38 cellular contexts compared by ENCODE assay signal in the genomic region with DNA sequence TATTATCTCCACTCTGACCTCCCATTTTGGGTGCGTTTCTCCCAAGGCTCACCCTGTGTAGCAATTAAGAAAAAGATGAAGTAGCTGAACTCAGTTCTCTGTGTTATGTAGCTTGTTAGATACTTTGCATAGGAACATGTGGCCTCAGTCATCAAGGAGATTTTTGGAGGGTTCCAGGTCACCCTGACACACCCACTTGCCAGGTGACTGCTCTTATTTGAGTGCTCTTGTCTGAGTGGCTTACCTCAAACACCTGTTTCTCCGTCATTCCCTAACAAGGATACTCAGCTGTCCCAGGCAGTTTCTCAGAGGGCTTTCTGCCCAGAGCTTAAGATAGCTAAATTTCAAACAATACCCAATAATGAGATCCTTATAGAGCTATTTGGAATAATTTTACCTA.
"Had no signal": no experiment of that assay in that cellular context is flagged by ENCODE, and none has a peak within 500 bp of the region (broad histone marks: within the 10 kb centered on the region; RNA-seq: fewer than 3 reads in every experiment).

No MANE protein-coding gene starts in this region.

- H3K36me3 ChIP-seq: adrenal gland, ascending aorta, brain microvascular endothelial cell, breast epithelium, cardiac muscle cell had no signal

- H3K9me3 Mint-ChIP-seq: activated naive CD4-positive, alpha-beta T cell treated with anti-CD3 and anti-CD28 coated beads, Interleukin-2, amount 50 U/mL, for 24 hours had no signal

- ATAC-seq: activated naive CD4-positive, alpha-beta T cell treated with anti-CD3 and anti-CD28 coated beads, Interleukin-2, amount 50 U/mL, for 72 hours; activated naive CD8-positive, alpha-beta T cell treated with anti-CD3 and anti-CD28 coated beads, Interleukin-2, amount 50 U/mL, for 24 hours; activated T-cell treated with anti-CD3 and anti-CD28 coated beads, Interleukin-2, amount 50 U/mL, for 4 hours; activated T-cell treated with anti-CD3 and anti-CD28 coated beads, Interleukin-2, amount 50 U/mL, for 72 hours; activated T-helper 17 cell treated with anti-CD3 and anti-CD28 coated beads, Interleukin-2, amount 50 U/mL, for 72 hours; body of pancreas had no signal

- H3K27me3 Mint-ChIP-seq: activated naive CD4-positive, alpha-beta T cell treated with anti-CD3 and anti-CD28 coated beads, Interleukin-2, amount 10 ng/mL, durations not matched to agents 7 days and 5 days; activated naive CD4-positive, alpha-beta T cell treated with anti-CD3 and anti-CD28 coated beads, Interleukin-2, amount 50 U/mL, for 24 hours; activated naive CD8-positive, alpha-beta T cell; activated naive CD8-positive, alpha-beta T cell treated with anti-CD3 and anti-CD28 coated beads for 36 hours; activated naive CD8-positive, alpha-beta T cell treated with anti-CD3 and anti-CD28 coated beads, Interleukin-2, amount 10 ng/mL, durations not matched to agents 7 days and 5 days; activated naive CD8-positive, alpha-beta T cell treated with anti-CD3 and anti-CD28 coated beads, Interleukin-2, amount 50 U/mL, for 24 hours; activated T-cell treated with anti-CD3 and anti-CD28 coated beads, Interleukin-2, amount 50 U/mL, for 24 hours; activated T-helper 17 cell treated with anti-CD3 and anti-CD28 coated beads, Interleukin-2, amount 50 U/mL, for 72 hours; central memory CD8-positive, alpha-beta T cell had no signal

- H3K36me3 Mint-ChIP-seq: activated naive CD4-positive, alpha-beta T cell treated with anti-CD3 and anti-CD28 coated beads, Interleukin-2, amount 10 ng/mL, durations not matched to agents 7 days and 5 days; activated naive CD4-positive, alpha-beta T cell treated with anti-CD3 and anti-CD28 coated beads, Interleukin-2, amount 50 U/mL, for 24 hours; activated naive CD4-positive, alpha-beta T cell treated with anti-CD3 and anti-CD28 coated beads, Interleukin-2, amount 50 U/mL, for 72 hours; activated naive CD8-positive, alpha-beta T cell; activated naive CD8-positive, alpha-beta T cell treated with anti-CD3 and anti-CD28 coated beads for 36 hours; activated naive CD8-positive, alpha-beta T cell treated with anti-CD3 and anti-CD28 coated beads, Interleukin-2, amount 10 ng/mL, durations not matched to agents 7 days and 5 days; brain had no signal

- H3K4me1 Mint-ChIP-seq: activated naive CD4-positive, alpha-beta T cell treated with anti-CD3 and anti-CD28 coated beads, Interleukin-2, amount 10 ng/mL, durations not matched to agents 7 days and 5 days; activated naive CD4-positive, alpha-beta T cell treated with anti-CD3 and anti-CD28 coated beads, Interleukin-2, amount 50 U/mL, for 24 hours; activated naive CD8-positive, alpha-beta T cell treated with anti-CD3 and anti-CD28 coated beads for 36 hours; activated naive CD8-positive, alpha-beta T cell treated with anti-CD3 and anti-CD28 coated beads, Interleukin-2, amount 10 ng/mL, durations not matched to agents 7 days and 5 days; activated naive CD8-positive, alpha-beta T cell treated with anti-CD3 and anti-CD28 coated beads, Interleukin-2, amount 50 U/mL, for 24 hours; activated T-helper 17 cell treated with anti-CD3 and anti-CD28 coated beads, Interleukin-2, amount 50 U/mL, for 72 hours; brain; central memory CD8-positive, alpha-beta T cell had no signal

- H3K27ac ChIP-seq: adrenal gland, ascending aorta, body of pancreas, brain microvascular endothelial cell, breast epithelium, cardiac muscle cell had no signal

- H3K4me3 ChIP-seq: adrenal gland, ascending aorta, body of pancreas, breast epithelium, cardiac muscle cell had no signal

- H3K4me1 ChIP-seq: adrenal gland, ascending aorta, body of pancreas, breast epithelium had no signal

- DNase-seq: activated effector memory CD4-positive, alpha-beta T cell treated with anti-CD3 and anti-CD28 coated beads, Interleukin-2, amount 50 U/mL, for 16 hours; activated effector memory CD4-positive, alpha-beta T cell treated with Interleukin-2 at 50 U/mL for 16 hours; activated gamma-delta T cell; activated gamma-delta T cell treated with Interleukin-2 at 50 U/mL for 16 hours; activated naive CD4-positive, alpha-beta T cell; activated naive CD4-positive, alpha-beta T cell treated with anti-CD3 and anti-CD28 coated beads for 36 hours; activated naive CD4-positive, alpha-beta T cell treated with anti-CD3 and anti-CD28 coated beads, Interleukin-2, amount 10 ng/mL, durations not matched to agents 7 days and 5 days; activated naive CD4-positive, alpha-beta T cell treated with anti-CD3 and anti-CD28 coated beads, Interleukin-2, amount 50 U/mL, for 16 hours; activated naive CD4-positive, alpha-beta T cell treated with Interleukin-2 at 50 U/mL for 16 hours; activated naive CD8-positive, alpha-beta T cell treated with anti-CD3 and anti-CD28 coated beads for 36 hours; activated naive CD8-positive, alpha-beta T cell treated with anti-CD3 and anti-CD28 coated beads, Interleukin-2, amount 10 ng/mL, durations not matched to agents 7 days and 5 days; activated naive CD8-positive, alpha-beta T cell treated with anti-CD3 and anti-CD28 coated beads, Interleukin-2, amount 50 U/mL, for 24 hours; activated T-cell treated with anti-CD3 and anti-CD28 coated beads, Interleukin-2, amount 50 U/mL, for 1 hour; activated T-cell treated with anti-CD3 and anti-CD28 coated beads, Interleukin-2, amount 50 U/mL, for 24 hours; activated T-cell treated with anti-CD3 and anti-CD28 coated beads, Interleukin-2, amount 50 U/mL, for 4 hours; activated T-cell treated with anti-CD3 and anti-CD28 coated beads, Interleukin-2, amount 50 U/mL, for 48 hours; activated T-cell treated with anti-CD3 and anti-CD28 coated beads, Interleukin-2, amount 50 U/mL, for 72 hours; adrenal gland; amniotic stem cell; amygdala; anterior cingulate cortex; aorta; body of pancreas; brain microvascular endothelial cell; caudate nucleus; central memory CD4-positive, alpha-beta T cell; cerebellar nuclear complex had no signal

- H3K27me3 ChIP-seq: adrenal gland, ascending aorta, body of pancreas, brain microvascular endothelial cell, breast epithelium, cardiac muscle cell had no signal

- H3K27ac Mint-ChIP-seq: activated naive CD4-positive, alpha-beta T cell treated with anti-CD3 and anti-CD28 coated beads for 36 hours; activated naive CD4-positive, alpha-beta T cell treated with anti-CD3 and anti-CD28 coated beads, Interleukin-2, amount 10 ng/mL, durations not matched to agents 7 days and 5 days; activated naive CD4-positive, alpha-beta T cell treated with anti-CD3 and anti-CD28 coated beads, Interleukin-2, amount 50 U/mL, for 24 hours; activated naive CD4-positive, alpha-beta T cell treated with anti-CD3 and anti-CD28 coated beads, Interleukin-2, amount 50 U/mL, for 72 hours; activated naive CD8-positive, alpha-beta T cell; activated naive CD8-positive, alpha-beta T cell treated with anti-CD3 and anti-CD28 coated beads for 36 hours; activated naive CD8-positive, alpha-beta T cell treated with anti-CD3 and anti-CD28 coated beads, Interleukin-2, amount 10 ng/mL, durations not matched to agents 7 days and 5 days; activated naive CD8-positive, alpha-beta T cell treated with anti-CD3 and anti-CD28 coated beads, Interleukin-2, amount 50 U/mL, for 24 hours; activated T-cell treated with anti-CD3 and anti-CD28 coated beads, Interleukin-2, amount 50 U/mL, for 24 hours; activated T-cell treated with anti-CD3 and anti-CD28 coated beads, Interleukin-2, amount 50 U/mL, for 72 hours; activated T-helper 1 cell treated with anti-CD3 and anti-CD28 coated beads, Interleukin-12 subunit alpha, Interleukin-12 subunit beta, Interleukin-2, Interleukin-4 antibody, amounts not matched to agents 30 ng/mL and 10 ng/mL and 1 ng/mL, durations not matched to agents 14 hours and 24 hours and 36 hours; activated T-helper 17 cell treated with anti-CD3 and anti-CD28 coated beads, Interleukin-2, amount 50 U/mL, for 72 hours; activated T-helper 2 cell treated with anti-CD3 and anti-CD28 coated beads, Interferon-gamma antibody, Interleukin-2, Interleukin-4, amounts not matched to agents 10 μg/mL and 5 μg/mL and 100 μg/mL, durations not matched to agents 14 hours and 24 hours and 36 hours; brain had no signal

- H3K9me3 ChIP-seq: adrenal gland, ascending aorta, body of pancreas had no signal

- H3K4me3 Mint-ChIP-seq: activated naive CD4-positive, alpha-beta T cell treated with anti-CD3 and anti-CD28 coated beads for 36 hours; activated naive CD4-positive, alpha-beta T cell treated with anti-CD3 and anti-CD28 coated beads, Interleukin-2, amount 10 ng/mL, durations not matched to agents 7 days and 5 days; activated naive CD4-positive, alpha-beta T cell treated with anti-CD3 and anti-CD28 coated beads, Interleukin-2, amount 50 U/mL, for 24 hours; activated naive CD8-positive, alpha-beta T cell; activated naive CD8-positive, alpha-beta T cell treated with anti-CD3 and anti-CD28 coated beads for 36 hours; activated naive CD8-positive, alpha-beta T cell treated with anti-CD3 and anti-CD28 coated beads, Interleukin-2, amount 10 ng/mL, durations not matched to agents 7 days and 5 days; activated naive CD8-positive, alpha-beta T cell treated with anti-CD3 and anti-CD28 coated beads, Interleukin-2, amount 50 U/mL, for 24 hours; activated T-cell treated with anti-CD3 and anti-CD28 coated beads, Interleukin-2, amount 50 U/mL, for 24 hours; activated T-cell treated with anti-CD3 and anti-CD28 coated beads, Interleukin-2, amount 50 U/mL, for 4 hours; activated T-cell treated with anti-CD3 and anti-CD28 coated beads, Interleukin-2, amount 50 U/mL, for 72 hours; activated T-helper 1 cell treated with anti-CD3 and anti-CD28 coated beads, Interleukin-12 subunit alpha, Interleukin-12 subunit beta, Interleukin-2, Interleukin-4 antibody, amounts not matched to agents 30 ng/mL and 10 ng/mL and 1 ng/mL, durations not matched to agents 14 hours and 24 hours and 36 hours; activated T-helper 17 cell treated with anti-CD3 and anti-CD28 coated beads, Interleukin-2, amount 50 U/mL, for 72 hours; brain; central memory CD8-positive, alpha-beta T cell had no signal
